10 cellular contexts compared by ENCODE assay signal in genomic region chr5:90941002-90941720, GRCh38.
DNase-seq lines count a peak whose midpoint lies in the region; ATAC-seq and TF ChIP-seq lines count a peak whose summit lies in the region.
"Had no signal": no experiment of that assay in that cellular context is flagged by ENCODE, and none has a peak within 500 bp of the region (broad histone marks: within the 10 kb centered on the region; RNA-seq: fewer than 3 reads in every experiment).

No MANE protein-coding gene starts in this region.

- TF ChIP-seq POLR2A in thyroid gland (IDR thresholded peaks at IDR 0.05) = no peak

- no peak for DNase-seq in activated naive CD4-positive, alpha-beta T cell treated with anti-CD3 and anti-CD28 coated beads for 36 hours
- no peak for DNase-seq in activated naive CD4-positive, alpha-beta T cell (lab: John Stamatoyannopoulos, UW)
- peak; percentile 82 for DNase-seq in NCI-H446 treated with DMSO at 0.1 percent for 48 hours (lab: John Stamatoyannopoulos, UW)
- DNase-seq in glomerular visceral epithelial cell (ENCODE audit: extremely low spot score) = peak; percentile 38
- DNase-seq in thyroid gland = peak; percentile 74 to 75
- DNase-seq in WERI-Rb-1 = no peak
- no peak for DNase-seq in mucosa of descending colon
- DNase-seq: KBM-7, trophoblast cell had no signal

- no peaks in the 10 kb centered on the region for H3K9me3 Mint-ChIP-seq in activated naive CD4-positive, alpha-beta T cell treated with anti-CD3 and anti-CD28 coated beads for 36 hours

- intact Hi-C loops in activated naive CD4-positive, alpha-beta T cell treated with anti-CD3 and anti-CD28 coated beads for 36 hours (cut with micrococcal nuclease) = loop anchor here (2.0 to 5.0 kb wide), 3 partner anchors 136 to 478 kb away; no protein-coding TSS in a partner anchor
- intact Hi-C loops in thyroid gland (cut with DNase I) = no loop called here
- intact Hi-C loops in mucosa of descending colon (cut with DNase I, micrococcal nuclease) = no loop called here

- CTCF ChIA-PET in activated naive CD4-positive, alpha-beta T cell treated with anti-CD3 and anti-CD28 coated beads for 36 hours (lab: Charles Lee) = no interaction called here

- no peaks in the 10 kb centered on the region for H3K36me3 Mint-ChIP-seq in activated naive CD4-positive, alpha-beta T cell treated with anti-CD3 and anti-CD28 coated beads for 36 hours (ENCODE audit: low read depth)

- H3K4me3 ChIP-seq in thyroid gland (replicated peaks in 1 of 3) (no peak overlapping the region), WERI-Rb-1 (ENCODE audit: low read depth, low read length) (no peak overlapping the region), mucosa of descending colon (no peak overlapping the region)

- H3K9me3 ChIP-seq in thyroid gland = no peaks in the 10 kb centered on the region
- no peaks in the 10 kb centered on the region for H3K9me3 ChIP-seq in WERI-Rb-1 (ENCODE audit: severe bottlenecking)
- no peaks in the 10 kb centered on the region for H3K9me3 ChIP-seq in mucosa of descending colon

- H3K27ac ChIP-seq in thyroid gland (peak overlapping the region; percentile 52 to 69 (median 68)), WERI-Rb-1 (no peak overlapping the region)

- WGBS in thyroid gland, 2 donors = 30 to 31% methylated on average over 1 of the region's 1 CpG

- H3K4me3 Mint-ChIP-seq in activated naive CD4-positive, alpha-beta T cell treated with anti-CD3 and anti-CD28 coated beads for 36 hours = no peak overlapping the region

- H3K4me1 Mint-ChIP-seq in activated naive CD4-positive, alpha-beta T cell treated with anti-CD3 and anti-CD28 coated beads for 36 hours (ENCODE audit: low read depth) = peaks cover 13% of the 10 kb centered on the region

- H3K27ac Mint-ChIP-seq in activated naive CD4-positive, alpha-beta T cell treated with anti-CD3 and anti-CD28 coated beads for 36 hours = peak overlapping the region; percentile 73

- no peaks in the 10 kb centered on the region for H3K36me3 ChIP-seq in thyroid gland
- H3K36me3 ChIP-seq in WERI-Rb-1 = 0 out of 2 replicates have a peak, but pooled peaks cover 2% of the 10 kb centered on the region
- no peaks in the 10 kb centered on the region for H3K36me3 ChIP-seq in mucosa of descending colon (ENCODE audit: low read depth)

- TF ChIP-seq CTCF in thyroid gland (IDR thresholded peaks at IDR 0.05) = no peak
- no peak for TF ChIP-seq CTCF in WERI-Rb-1 (IDR thresholded peaks at IDR 0.05; ENCODE audit: low read depth, low read length)
- no peak for TF ChIP-seq CTCF in mucosa of descending colon (IDR thresholded peaks at IDR 0.05)

- H3K27me3 ChIP-seq in thyroid gland (no peaks in the 10 kb centered on the region), WERI-Rb-1 (ENCODE audit: insufficient read depth, low read depth, severe bottlenecking) (no peaks in the 10 kb centered on the region)

- peaks cover 31 to 53% of the 10 kb centered on the region in 2 donors for H3K4me1 ChIP-seq in thyroid gland
- H3K4me1 ChIP-seq in mucosa of descending colon (ENCODE audit: low read depth) = no peaks in the 10 kb centered on the region

- H3K27me3 Mint-ChIP-seq in activated naive CD4-positive, alpha-beta T cell treated with anti-CD3 and anti-CD28 coated beads for 36 hours (ENCODE audit: low read depth) = peaks cover 3% of the 10 kb centered on the region

- ATAC-seq in mucosa of descending colon (no peak), GM21737 (IDR thresholded peaks at IDR 0.05; ENCODE audit: unreplicated experiment) (no peak)

Comparison
In these comparisons a context has a peak if more than half of its experiments do, and no peak if none do; other contexts are left out.
1. DNase-seq: peak in NCI-H446 treated with DMSO at 0.1 percent for 48 hours (single experiment), glomerular visceral epithelial cell (single experiment) and thyroid gland (2 of 2); none in activated naive CD4-positive, alpha-beta T cell treated with anti-CD3 and anti-CD28 coated beads for 36 hours (single experiment), activated naive CD4-positive, alpha-beta T cell (0 of 4), WERI-Rb-1 (single experiment) and mucosa of descending colon (0 of 3).